ENCODE assay signal across 28 cellular contexts in genomic region chr3:105780114-105780513, GRCh38.
DNase-seq lines count a peak whose midpoint lies in the region; ATAC-seq and TF ChIP-seq lines count a peak whose summit lies in the region.
"Had no signal": no experiment of that assay in that cellular context is flagged by ENCODE, and none has a peak within 500 bp of the region (broad histone marks: within the 10 kb centered on the region; RNA-seq: fewer than 3 reads in every experiment).

No MANE protein-coding gene starts in this region.

- no peak for DNase-seq in CD8-positive, alpha-beta T cell
- DNase-seq in adipocyte (ENCODE audit: low read depth) (peak; percentile 34), fibroblast of the aortic adventitia (ENCODE audit: low read depth) (peak; percentile 68), DMS153 (lab: John Stamatoyannopoulos, UW) (no peak), SIG-M5 (lab: John Stamatoyannopoulos, UW) (no peak), cerebellum (ENCODE audit: low spot score) (no peak), activated gamma-delta T cell treated with Interleukin-2 at 50 U/mL for 16 hours (no peak)
- DNase-seq: ACHN; activated CD4-positive, alpha-beta T cell treated with anti-CD3 and anti-CD28 coated beads, Interleukin-2, amount 10 ng/mL, durations not matched to agents 24 days and 14 days; activated naive CD4-positive, alpha-beta T cell treated with anti-CD3 and anti-CD28 coated beads, Interleukin-2, amount 10 ng/mL, durations not matched to agents 7 days and 5 days; activated T-cell treated with anti-CD3 and anti-CD28 coated beads, Interleukin-2, amount 50 U/mL, for 72 hours; caudate nucleus; dorsolateral prefrontal cortex; H9; left cardiac atrium; NCI-H1092 treated with DMSO at 0.1 percent for 48 hours; NCI-H187 treated with DMSO at 0.1 percent for 48 hours; NCI-H2171 treated with DMSO at 0.1 percent for 48 hours; NCI-H524 treated with DMSO at 0.1 percent for 48 hours; ovary; PC-9; stimulated activated CD4-positive, alpha-beta T cell treated with anti-CD3 and anti-CD28 coated beads, Interleukin-2, amount 100 ng/mL, for 48 hours; WERI-Rb-1 had no signal

- H3K27me3 Mint-ChIP-seq in CD8-positive, alpha-beta T cell (ENCODE audit: low read depth) = no peaks in the 10 kb centered on the region
- H3K27me3 Mint-ChIP-seq: activated CD4-positive, alpha-beta T cell treated with anti-CD3 and anti-CD28 coated beads, Interleukin-2, amount 10 ng/mL, durations not matched to agents 24 days and 14 days; activated naive CD4-positive, alpha-beta T cell treated with anti-CD3 and anti-CD28 coated beads, Interleukin-2, amount 10 ng/mL, durations not matched to agents 7 days and 5 days had no signal

- intact Hi-C loops in CD8-positive, alpha-beta T cell (cut with DNase I, micrococcal nuclease) = no loop called here

- no peak for TF ChIP-seq CTCF in CD8-positive, alpha-beta T cell (IDR thresholded peaks at IDR 0.05)
- TF ChIP-seq CTCF in fibroblast of the aortic adventitia (IDR thresholded peaks at IDR 0.05; ENCODE audit: insufficient read depth, low read length) = no peak

- ATAC-seq in CD8-positive, alpha-beta T cell = no peak
- ATAC-seq: activated T-cell treated with anti-CD3 and anti-CD28 coated beads, Interleukin-2, amount 50 U/mL, for 72 hours; left cardiac atrium; Right ventricle myocardium inferior had no signal

- H3K79me2 ChIP-seq in ACC112 (ENCODE audit: control insufficient read depth, insufficient read depth, low read length, unreplicated experiment) = peaks cover 6% of the 10 kb centered on the region

- no peaks in the 10 kb centered on the region for H3K27me3 ChIP-seq in ACC112 (ENCODE audit: insufficient read depth, low read length)
- no peaks in the 10 kb centered on the region for H3K27me3 ChIP-seq in CD8-positive, alpha-beta T cell (ENCODE audit: insufficient read depth, low read length)
- no peaks in the 10 kb centered on the region for H3K27me3 ChIP-seq in adipocyte (replicated peaks; ENCODE audit: control insufficient read depth, insufficient read depth, low read length)
- H3K27me3 ChIP-seq: ascending aorta, dorsolateral prefrontal cortex, ovary, right atrium auricular region had no signal

- peak overlapping the region; percentile 7; the same call in 1 of the 2 replicates for H3K27ac ChIP-seq in ACC112 (ENCODE audit: low read depth, low read length)
- H3K27ac ChIP-seq in CD8-positive, alpha-beta T cell (ENCODE audit: low read depth, low read length) = no peak overlapping the region
- H3K27ac ChIP-seq: ascending aorta, C4-2B, dorsolateral prefrontal cortex, ovary, PC-9, right atrium auricular region, WERI-Rb-1 had no signal

- H3K4me3 ChIP-seq in ACC112 (ENCODE audit: low read depth, low read length) = no peak overlapping the region
- no peak overlapping the region for H3K4me3 ChIP-seq in CD8-positive, alpha-beta T cell (ENCODE audit: low read depth, low read length)
- H3K4me3 ChIP-seq in adipocyte (ENCODE audit: low read length) = no peak overlapping the region
- H3K4me3 ChIP-seq in fibroblast of the aortic adventitia (ENCODE audit: low read depth, low read length) = no peak overlapping the region
- H3K4me3 ChIP-seq: ascending aorta, dorsolateral prefrontal cortex, ovary, PC-9, right atrium auricular region had no signal

- no peak overlapping the region for H2AFZ ChIP-seq in ACC112 (ENCODE audit: low read length, unreplicated experiment)
- H2AFZ ChIP-seq: PC-9 had no signal

- H3K36me3 Mint-ChIP-seq in CD8-positive, alpha-beta T cell = peaks cover 32% of the 10 kb centered on the region

- H3K4me1 Mint-ChIP-seq in CD8-positive, alpha-beta T cell (ENCODE audit: low read depth) = peaks cover 69% of the 10 kb centered on the region

- H3K9ac ChIP-seq in adipocyte (ENCODE audit: low read length) = no peak overlapping the region

- no peaks in the 10 kb centered on the region for H3K9me3 ChIP-seq in CD8-positive, alpha-beta T cell (ENCODE audit: low read length)
- H3K9me3 ChIP-seq in adipocyte (ENCODE audit: control insufficient read depth, low read length) = no peaks in the 10 kb centered on the region
- H3K9me3 ChIP-seq: ascending aorta, ovary, right atrium auricular region had no signal

- POLR2A ChIA-PET in CD8-positive, alpha-beta T cell (lab: Charles Lee) = interaction anchor here (1.6 kb wide), 1 partner anchor 19 kb away, joined by 3 read pairs; no protein-coding TSS in a partner anchor

- peak overlapping the region; percentile 53 for H3K27ac Mint-ChIP-seq in CD8-positive, alpha-beta T cell
- H3K27ac Mint-ChIP-seq: activated CD4-positive, alpha-beta T cell treated with anti-CD3 and anti-CD28 coated beads, Interleukin-2, amount 10 ng/mL, durations not matched to agents 24 days and 14 days; activated naive CD4-positive, alpha-beta T cell treated with anti-CD3 and anti-CD28 coated beads, Interleukin-2, amount 10 ng/mL, durations not matched to agents 7 days and 5 days; H9 had no signal

- peaks cover 5% of the 10 kb centered on the region for H3K4me1 ChIP-seq in ACC112 (ENCODE audit: control insufficient read depth, insufficient read depth, low read length, unreplicated experiment)
- H3K4me1 ChIP-seq in CD8-positive, alpha-beta T cell (ENCODE audit: insufficient read depth, low read length) = peaks cover 36% of the 10 kb centered on the region
- H3K4me1 ChIP-seq in adipocyte (ENCODE audit: control insufficient read depth, insufficient read depth, low read length) = peaks cover 43% of the 10 kb centered on the region
- H3K4me1 ChIP-seq: ascending aorta had no signal

- H3K36me3 ChIP-seq in ACC112 (ENCODE audit: insufficient read depth, low read length) = peaks cover 8% of the 10 kb centered on the region; the same call in 1 of the 2 replicates
- H3K36me3 ChIP-seq in CD8-positive, alpha-beta T cell (ENCODE audit: insufficient read depth, low read length) = no peaks in the 10 kb centered on the region
- peaks cover 7% of the 10 kb centered on the region for H3K36me3 ChIP-seq in adipocyte (ENCODE audit: control insufficient read depth, insufficient read depth, low read length, severe bottlenecking)
- H3K36me3 ChIP-seq: ascending aorta, ovary, right atrium auricular region, WERI-Rb-1 had no signal

- H3K4me3 Mint-ChIP-seq in CD8-positive, alpha-beta T cell = no peak overlapping the region
- H3K4me3 Mint-ChIP-seq: activated CD4-positive, alpha-beta T cell treated with anti-CD3 and anti-CD28 coated beads, Interleukin-2, amount 10 ng/mL, durations not matched to agents 24 days and 14 days; activated naive CD4-positive, alpha-beta T cell treated with anti-CD3 and anti-CD28 coated beads, Interleukin-2, amount 10 ng/mL, durations not matched to agents 7 days and 5 days; activated T-cell treated with anti-CD3 and anti-CD28 coated beads, Interleukin-2, amount 50 U/mL, for 72 hours; H9 had no signal

- CTCF ChIA-PET in CD8-positive, alpha-beta T cell (lab: Charles Lee) = no interaction called here

- peaks cover 3% of the 10 kb centered on the region for H3K9me3 Mint-ChIP-seq in CD8-positive, alpha-beta T cell
- H3K9me3 Mint-ChIP-seq: activated T-cell treated with anti-CD3 and anti-CD28 coated beads, Interleukin-2, amount 50 U/mL, for 72 hours; H9 had no signal

Comparison
In these comparisons a context has a peak if more than half of its experiments do, and no peak if none do; other contexts are left out.
1. DNase-seq: peak in adipocyte (single experiment) and fibroblast of the aortic adventitia (single experiment); none in CD8-positive, alpha-beta T cell (0 of 7), DMS153 (single experiment), SIG-M5 (single experiment), cerebellum (single experiment) and activated gamma-delta T cell treated with Interleukin-2 at 50 U/mL for 16 hours (single experiment).